8 cellular contexts compared by ENCODE assay signal in the genomic region with DNA sequence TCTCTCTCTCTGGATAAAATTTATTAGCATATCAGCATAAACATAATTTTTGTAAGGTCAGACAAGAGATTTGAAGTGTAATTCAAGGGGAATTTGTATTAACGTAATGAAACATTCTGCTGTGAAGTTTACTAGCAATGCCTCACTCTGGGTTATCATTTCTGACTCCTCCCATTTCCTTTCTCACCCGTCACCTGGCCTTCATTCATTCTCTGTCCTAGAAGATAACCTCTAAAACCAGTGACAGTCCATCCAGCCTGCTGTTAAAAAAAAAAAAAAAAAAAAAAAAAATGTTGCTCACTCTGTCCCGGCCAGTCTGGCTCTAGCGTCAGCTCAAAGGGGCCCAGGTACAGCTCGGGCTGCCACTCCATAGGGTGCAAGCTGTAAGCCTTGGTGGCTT. TPM values are rescaled to one million over a fixed set of nuclear protein-coding genes. Genes with fewer than 3 reads are reported as not detected.
DNase-seq lines count a peak whose midpoint lies in the region; ATAC-seq and TF ChIP-seq lines count a peak whose summit lies in the region.

No MANE protein-coding gene starts in this region.

- H3K27me3 ChIP-seq in spleen (replicated peaks in 1 of 7), result no peaks in the 10 kb centered on the region

- H3K36me3 Mint-ChIP-seq in brain, result no peaks in the 10 kb centered on the region

- H3K36me3 ChIP-seq in spleen, result peaks cover 0 to 6% (median 0%) of the 10 kb centered on the region in 6 donors

- TF ChIP-seq CTCF in brain (conservative IDR thresholded peaks at IDR 0.05), result no peak
- TF ChIP-seq CTCF in spleen (IDR thresholded peaks at IDR 0.05 in 8 of 11, conservative IDR thresholded peaks at IDR 0.05 in 3 of 11), result no peak

- no peak for TF ChIP-seq POLR2A in spleen (IDR thresholded peaks at IDR 0.05)

- peaks cover 0 to 47% (median 14%) of the 10 kb centered on the region in 6 donors for H3K4me1 ChIP-seq in spleen

- no peaks in the 10 kb centered on the region for H3K9me3 ChIP-seq in spleen

- H3K27ac ChIP-seq in spleen, result peak overlapping the region; percentile 55 to 84 (median 74)

- peak overlapping the region in 3 of 8 donors; percentile 1 to 49 (median 15) for H3K4me3 ChIP-seq in spleen

- no peak overlapping the region for H3K4me3 Mint-ChIP-seq in brain

- 54 to 65% (median 58%) methylated on average over 5 of the region's 5 CpGs for WGBS in spleen, 5 donors

- no peaks in the 10 kb centered on the region for H3K27me3 Mint-ChIP-seq in brain

- peak overlapping the region in 3 of 5 experiments; percentile 68 to 90 (median 84) for H3K27ac Mint-ChIP-seq in brain

- no peaks in the 10 kb centered on the region for H3K9me3 Mint-ChIP-seq in brain

- intact Hi-C loops in spleen (cut with DNase I; ENCODE audit: low total_unique reads), result no loop called here

- peak; percentile 61 for DNase-seq in A172 (ENCODE audit: low spot score)
- no peak for DNase-seq in spleen
- DNase-seq in nucleus accumbens (lab: John Stamatoyannopoulos, UW), result no peak
- DNase-seq in amniotic stem cell (lab: John Stamatoyannopoulos, UW), result no peak
- DNase-seq in DMS153 treated with DMSO at 0.1 percent for 48 hours (lab: John Stamatoyannopoulos, UW; ENCODE audit: unreplicated experiment), result no peak

- peak; percentile 69 for ATAC-seq in GM19035 (IDR thresholded peaks at IDR 0.05; ENCODE audit: unreplicated experiment)
- ATAC-seq in HG03280 (IDR thresholded peaks at IDR 0.05; ENCODE audit: unreplicated experiment), result peak; percentile 61

- H3K4me1 Mint-ChIP-seq in brain, result peaks cover 20% of the 10 kb centered on the region

RNA-seq across cellular contexts. Expression of a gene that starts 27.2 kb away (rescaled TPM):
- 4.8 and 11.2 TPM in 2 replicates for total RNA-seq in A172 (2014; rRNA removed; shearing (Covaris generic))
- polyA plus RNA-seq in brain (ENCODE audit: insufficient read depth, low read depth, low replicate concordance) (16.2 TPM), spleen (1 to 10 TPM; 3.0 to 4.5 (median 3.6) TPM)
- 10 to 100 TPM in 5 of 7 donors, 1 to 10 TPM in 2; 5.3 to 28.7 (median 12.1) TPM for total RNA-seq in spleen
